ENCODE assay signal across 1 cellular context in genomic region chr5:140401362-140402257, GRCh38.
A peak's percentile ranks its signal among the peaks of the same experiment; 100 is the strongest.
TF ChIP-seq lines count a peak whose summit lies in the region.

TSS of gene ANKHD1 (plus strand) at chr5:140401833. CDS start at chr5:140401968, 135 bp downstream.

TF ChIP-seq in SK-N-SH, 30 proteins besides CTCF, POLR2A, EP300 and RAD21 (continued from another document):
- TF ChIP-seq IRF3 (IDR thresholded peaks at IDR 0.05; ENCODE audit: low read depth, low read length): peak; percentile 93
- peak; percentile 100 for TF ChIP-seq PBX3 (IDR thresholded peaks at IDR 0.05)
- no peak for TF ChIP-seq MAX (IDR thresholded peaks at IDR 0.05; ENCODE audit: low read depth)
